Comparison of ENCODE assay signal across 24 cellular contexts in genomic region chr6:107564223-107564855, GRCh38.
DNase-seq lines count a peak whose midpoint lies in the region; ATAC-seq, FAIRE-seq and TF ChIP-seq lines count a peak whose summit lies in the region.
"Had no signal": no experiment of that assay in that cellular context is flagged by ENCODE, and none has a peak within 500 bp of the region (broad histone marks: within the 10 kb centered on the region; RNA-seq: fewer than 3 reads in every experiment).

No MANE protein-coding gene starts in this region.

- H3K27ac ChIP-seq in ascending aorta (peak overlapping the region; percentile 36 to 66), mesenchymal stem cell (ENCODE audit: low read length, poor library complexity, severe bottlenecking) (no peak overlapping the region), smooth muscle cell (ENCODE audit: low read depth) (peak overlapping the region; percentile 38)
- H3K27ac ChIP-seq: colonic mucosa, spleen, stomach, upper lobe of left lung had no signal

- no peak for FAIRE-seq in RCC 7860 (lab: Jason Lieb, UNC)
- FAIRE-seq: endothelial cell of umbilical vein, H54 had no signal

- H2BK12ac ChIP-seq in mesenchymal stem cell (ENCODE audit: low read length in 2 of 2): no peak overlapping the region

- H3K4me3 ChIP-seq in ascending aorta (peak overlapping the region in 1 of 2 donors; percentile 39), mesenchymal stem cell (ENCODE audit: insufficient read depth in 1 of 2, low read depth in 1 of 2, low read length in 2 of 2) (no peak overlapping the region), smooth muscle cell (no peak overlapping the region)
- H3K4me3 ChIP-seq: colonic mucosa, spleen, stomach, upper lobe of left lung had no signal

- H3K9me3 ChIP-seq in ascending aorta (no peaks in the 10 kb centered on the region), mesenchymal stem cell (ENCODE audit: control insufficient read depth, low read length) (no peaks in the 10 kb centered on the region), smooth muscle cell (replicated peaks; ENCODE audit: low read depth) (no peaks in the 10 kb centered on the region)
- H3K9me3 ChIP-seq: colonic mucosa, spleen, stomach, upper lobe of left lung had no signal

- no peak overlapping the region for H2BK15ac ChIP-seq in mesenchymal stem cell (ENCODE audit: low read depth, poor library complexity, severe bottlenecking)

- no peak for TF ChIP-seq CTCF in ascending aorta (IDR thresholded peaks at IDR 0.05)
- no peak for TF ChIP-seq CTCF in smooth muscle cell (IDR thresholded peaks at IDR 0.05; ENCODE audit: borderline replicate concordance, insufficient read depth, poor library complexity, severe bottlenecking)

- H2AFZ ChIP-seq in mesenchymal stem cell (ENCODE audit: low read depth, low read length): no peak overlapping the region
- no peak overlapping the region for H2AFZ ChIP-seq in smooth muscle cell (ENCODE audit: low read depth)

- H4K91ac ChIP-seq in mesenchymal stem cell (ENCODE audit: low read length): no peak overlapping the region

- peak; percentile 31 for DNase-seq in M059J (ENCODE audit: low read depth)
- no peak for DNase-seq in ascending aorta (ENCODE audit: low spot score in 2 of 2)
- no peak for DNase-seq in mesenchymal stem cell
- no peak for DNase-seq in smooth muscle cell (lab: John Stamatoyannopoulos, UW; ENCODE audit: unreplicated experiment)
- no peak for DNase-seq in NCI-H748 (lab: John Stamatoyannopoulos, UW; ENCODE audit: unreplicated experiment)
- DNase-seq in stimulated activated naive CD4-positive, alpha-beta T cell (lab: John Stamatoyannopoulos, UW): no peak
- no peak for DNase-seq in RCC 7860 (ENCODE audit: low spot score)
- DNase-seq: activated CD4-positive, alpha-beta T cell treated with anti-CD3 and anti-CD28 coated beads, Interleukin-2, amount 10 ng/mL, durations not matched to agents 24 days and 14 days; activated CD8-positive, alpha-beta memory T cell treated with anti-CD3 and anti-CD28 coated beads, Interleukin-2, amount 10 ng/mL, durations not matched to agents 7 days and 5 days; colonic mucosa; DMS53; hippocampal formation; islet precursor cell; naive B cell; NCI-H1092; NCI-H2029 treated with DMSO at 0.1 percent for 48 hours; NCI-H446 treated with DMSO at 0.1 percent for 48 hours; spleen; stimulated activated CD4-positive, alpha-beta T cell treated with anti-CD3 and anti-CD28 coated beads, Interleukin-4, amount 100 ng/mL, for 4 hours; stomach; upper lobe of left lung had no signal

- no peak overlapping the region for H3K23ac ChIP-seq in mesenchymal stem cell (ENCODE audit: low read length in 2 of 2)

- H2BK5ac ChIP-seq in mesenchymal stem cell (ENCODE audit: low read depth, low read length, poor library complexity, severe bottlenecking): no peak overlapping the region

- intact Hi-C loops in ascending aorta (cut with DNase I): no loop called here

- no peak overlapping the region for H3K4ac ChIP-seq in mesenchymal stem cell (ENCODE audit: low read depth in 1 of 2, low read length in 2 of 2)

- H3K27me3 ChIP-seq in ascending aorta: no peaks in the 10 kb centered on the region
- H3K27me3 ChIP-seq in mesenchymal stem cell (ENCODE audit: control insufficient read depth in 1 of 2, insufficient read depth in 1 of 2, low read length in 2 of 2): peaks cover 0 to 17% of the 10 kb centered on the region in 2 experiments
- H3K27me3 ChIP-seq in smooth muscle cell (ENCODE audit: low read depth): no peaks in the 10 kb centered on the region
- H3K27me3 ChIP-seq: colonic mucosa, spleen, stomach, upper lobe of left lung had no signal

- 88% methylated on average over 5 of the region's 6 CpGs for WGBS in mesenchymal stem cell
- WGBS in smooth muscle cell (ENCODE audit: low lambda C conversion rate): 51% methylated on average over 6 of the region's 6 CpGs

- no peaks in the 10 kb centered on the region for H4K20me1 ChIP-seq in smooth muscle cell (ENCODE audit: low read depth)

- H2AK5ac ChIP-seq in mesenchymal stem cell (ENCODE audit: low read length, severe bottlenecking): no peak overlapping the region

- H3K4me2 ChIP-seq in mesenchymal stem cell (ENCODE audit: low read length, poor library complexity, severe bottlenecking) (no peak overlapping the region), smooth muscle cell (peak overlapping the region; percentile 14)

- H3K18ac ChIP-seq in mesenchymal stem cell (ENCODE audit: low read depth in 1 of 2, low read length in 2 of 2): no peak overlapping the region

- no peaks in the 10 kb centered on the region for H3K79me1 ChIP-seq in mesenchymal stem cell (replicated peaks; ENCODE audit: low read length, poor library complexity, severe bottlenecking)

- no peaks in the 10 kb centered on the region for H3F3A ChIP-seq in smooth muscle cell (ENCODE audit: low read depth)

- no peaks in the 10 kb centered on the region for H3K79me2 ChIP-seq in smooth muscle cell (ENCODE audit: low read depth)

- H3K4me1 ChIP-seq in ascending aorta (peaks cover 0 to 17% of the 10 kb centered on the region in 2 donors), mesenchymal stem cell (ENCODE audit: control insufficient read depth, insufficient read depth, low read depth, low read length) (peaks cover 1% of the 10 kb centered on the region), smooth muscle cell (ENCODE audit: low read depth) (peaks cover 13% of the 10 kb centered on the region)
- H3K4me1 ChIP-seq: colonic mucosa, spleen, upper lobe of left lung had no signal

- no peak overlapping the region for H4K8ac ChIP-seq in mesenchymal stem cell (ENCODE audit: low read length)

- H2BK120ac ChIP-seq in mesenchymal stem cell (ENCODE audit: low read depth, low read length): no peak overlapping the region

- peak overlapping the region; percentile 15 for H3K9ac ChIP-seq in mesenchymal stem cell (ENCODE audit: low read length)
- no peak overlapping the region for H3K9ac ChIP-seq in smooth muscle cell (ENCODE audit: low read depth)

- no peak overlapping the region for H3K14ac ChIP-seq in mesenchymal stem cell (ENCODE audit: low read length in 2 of 2)

- H3K36me3 ChIP-seq in ascending aorta (no peaks in the 10 kb centered on the region), mesenchymal stem cell (ENCODE audit: control insufficient read depth in 1 of 2, insufficient read depth in 2 of 2, low read depth in 1 of 2, low read length in 2 of 2) (peaks cover 0 to 29% of the 10 kb centered on the region in 2 experiments), smooth muscle cell (ENCODE audit: low read depth) (no peaks in the 10 kb centered on the region)
- H3K36me3 ChIP-seq: colonic mucosa, spleen, stomach, upper lobe of left lung had no signal

- ATAC-seq in GM19452 (IDR thresholded peaks at IDR 0.05; ENCODE audit: unreplicated experiment): no peak
- ATAC-seq: activated CD8-positive, alpha-beta memory T cell treated with anti-CD3 and anti-CD28 coated beads, Interleukin-2, amount 10 ng/mL, durations not matched to agents 7 days and 5 days had no signal
